23 cellular contexts compared by ENCODE assay signal in the genomic region with DNA sequence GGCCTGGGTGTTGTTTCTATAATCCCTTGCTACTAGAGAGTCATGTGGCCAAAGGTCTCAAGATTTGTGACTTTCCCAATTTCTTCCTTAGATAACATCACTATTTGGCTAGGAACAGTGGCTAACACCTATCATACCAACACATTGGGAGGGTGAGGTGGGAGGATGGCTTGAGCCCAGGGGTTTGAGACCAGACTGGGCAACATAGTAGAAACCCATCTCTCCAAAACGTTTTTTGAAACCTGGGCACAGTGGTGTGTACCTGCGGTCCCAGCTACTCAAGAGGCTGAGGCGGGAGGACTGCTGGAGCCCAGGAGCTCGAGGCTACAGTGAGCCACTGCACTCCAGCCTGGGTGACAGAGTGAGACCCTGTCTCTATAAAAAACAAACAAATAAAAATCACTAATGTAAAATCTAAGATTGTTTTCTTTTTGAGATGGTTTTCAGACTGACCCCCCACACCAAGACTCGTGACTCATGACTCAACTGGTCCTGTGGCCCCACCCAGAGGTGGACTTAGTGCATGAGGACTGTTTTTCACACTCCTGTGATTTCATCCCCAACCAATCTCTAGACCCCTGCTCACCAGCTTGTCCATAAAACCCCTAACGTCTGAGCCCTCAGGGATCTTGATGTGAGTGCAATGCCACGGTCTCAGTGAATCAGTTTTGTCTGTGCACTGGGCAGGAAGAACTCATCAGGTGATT. TPM values are rescaled to one million over a fixed set of nuclear protein-coding genes. Genes with fewer than 3 reads are reported as not detected.
DNase-seq lines count a peak whose midpoint lies in the region; ATAC-seq and TF ChIP-seq lines count a peak whose summit lies in the region.
"Had no signal": no experiment of that assay in that cellular context is flagged by ENCODE, and none has a peak within 500 bp of the region (broad histone marks: within the 10 kb centered on the region; RNA-seq: fewer than 3 reads in every experiment).

No MANE protein-coding gene starts in this region.

- H3K27ac ChIP-seq in sigmoid colon = no peak overlapping the region
- H3K27ac ChIP-seq: BLaER1 had no signal

- no peak overlapping the region for H3K4me3 ChIP-seq in MG63
- H3K4me3 ChIP-seq in fibroblast of mammary gland (ENCODE audit: control insufficient read depth, low read depth, low read length) = no peak overlapping the region
- no peak overlapping the region for H3K4me3 ChIP-seq in sigmoid colon
- H3K4me3 ChIP-seq: BLaER1 had no signal

- TF ChIP-seq EP300 in sigmoid colon (IDR thresholded peaks at IDR 0.05) = no peak

- H3K36me3 ChIP-seq in MG63 = no peaks in the 10 kb centered on the region
- H3K36me3 ChIP-seq in sigmoid colon = no peaks in the 10 kb centered on the region
- H3K36me3 ChIP-seq: BLaER1 had no signal

- H3K36me3 Mint-ChIP-seq in stimulated activated effector memory CD8-positive, alpha-beta T cell treated with anti-CD3 and anti-CD28 coated beads, Interleukin-12 subunit alpha, Interleukin-12 subunit beta, amount 100 ng/mL, for 72 hours = no peaks in the 10 kb centered on the region

- no peaks in the 10 kb centered on the region for H3K4me1 ChIP-seq in sigmoid colon
- H3K4me1 ChIP-seq: BLaER1 had no signal

- H3K27me3 ChIP-seq in MG63 (no peaks in the 10 kb centered on the region), sigmoid colon (no peaks in the 10 kb centered on the region)
- H3K27me3 ChIP-seq: BLaER1 had no signal

- intact Hi-C loops in sigmoid colon (cut with DNase I) = no loop called here

- no peak overlapping the region for H3K4me3 Mint-ChIP-seq in stimulated activated effector memory CD8-positive, alpha-beta T cell treated with anti-CD3 and anti-CD28 coated beads, Interleukin-12 subunit alpha, Interleukin-12 subunit beta, amount 100 ng/mL, for 72 hours
- H3K4me3 Mint-ChIP-seq: CD4-positive, alpha-beta T cell; H9 had no signal

- 85 to 86% methylated on average over 7 of the region's 7 CpGs for WGBS in sigmoid colon, 2 donors

- TF ChIP-seq CTCF in fibroblast of mammary gland (conservative IDR thresholded peaks at IDR 0.05; ENCODE audit: control insufficient read depth, insufficient read depth, low read depth, low read length) (no peak), sigmoid colon (IDR thresholded peaks at IDR 0.05) (no peak)

- no peak for ATAC-seq in stimulated activated effector memory CD8-positive, alpha-beta T cell treated with anti-CD3 and anti-CD28 coated beads, Interleukin-12 subunit alpha, Interleukin-12 subunit beta, amount 100 ng/mL, for 72 hours
- ATAC-seq: Right ventricle myocardium inferior had no signal

- TF ChIP-seq POLR2A in sigmoid colon (IDR thresholded peaks at IDR 0.05) = no peak

- H3K27ac Mint-ChIP-seq in stimulated activated effector memory CD8-positive, alpha-beta T cell treated with anti-CD3 and anti-CD28 coated beads, Interleukin-12 subunit alpha, Interleukin-12 subunit beta, amount 100 ng/mL, for 72 hours = peak overlapping the region; percentile 29
- H3K27ac Mint-ChIP-seq: CD4-positive, alpha-beta T cell; H9 had no signal

- DNase-seq in ELR (ENCODE audit: low read depth) (peak; percentile 1), MG63 (peak; percentile 5), fibroblast of mammary gland (ENCODE audit: low read depth) (peak; percentile 11), GM03348 (ENCODE audit: low spot score) (no peak), NCI-H146 treated with DMSO at 0.1 percent for 48 hours (lab: John Stamatoyannopoulos, UW; ENCODE audit: unreplicated experiment) (no peak), sigmoid colon (no peak)
- DNase-seq in stimulated activated effector memory CD8-positive, alpha-beta T cell treated with anti-CD3 and anti-CD28 coated beads, Interleukin-12 subunit alpha, Interleukin-12 subunit beta, amount 100 ng/mL, for 72 hours (ENCODE audit: low spot score in 2 of 2) = no peak
- DNase-seq: ACHN; CD4-positive, alpha-beta T cell; COR-L47; DMS153; GDM1; H9; Kasumi-1; MM.1S; NCI-H1048; NCI-H1417 treated with DMSO at 0.1 percent for 48 hours; NCI-H187 treated with DMSO at 0.1 percent for 48 hours; NCI-H2107; NCI-H446 treated with DMSO at 0.1 percent for 48 hours; NCI-H526 treated with DMSO at 0.1 percent for 48 hours had no signal

- H3K9me3 Mint-ChIP-seq in stimulated activated effector memory CD8-positive, alpha-beta T cell treated with anti-CD3 and anti-CD28 coated beads, Interleukin-12 subunit alpha, Interleukin-12 subunit beta, amount 100 ng/mL, for 72 hours = peaks cover 1% of the 10 kb centered on the region

- H3K4me1 Mint-ChIP-seq in stimulated activated effector memory CD8-positive, alpha-beta T cell treated with anti-CD3 and anti-CD28 coated beads, Interleukin-12 subunit alpha, Interleukin-12 subunit beta, amount 100 ng/mL, for 72 hours = no peaks in the 10 kb centered on the region

- H3K9me3 ChIP-seq in MG63 = no peaks in the 10 kb centered on the region
- no peaks in the 10 kb centered on the region for H3K9me3 ChIP-seq in sigmoid colon

RNA-seq across cellular contexts. Expression of a gene that starts 48.3 kb away (rescaled TPM):
- total RNA-seq in MG63 (2014; rRNA removed; shearing (Covaris generic); ENCODE audit: low replicate concordance) = 2.9 and 3.4 TPM in 2 replicates
- 10 to 100 TPM; 18.9 to 22.4 (median 21.5) TPM for total RNA-seq in sigmoid colon
- polyA plus RNA-seq in sigmoid colon = 10 to 100 TPM; 25.4 to 49.7 (median 25.8) TPM

Comparison
In these comparisons a context has a peak if more than half of its experiments do, and no peak if none do; other contexts are left out.
1. DNase-seq: peak in ELR (single experiment), MG63 (single experiment) and fibroblast of mammary gland (single experiment); none in stimulated activated effector memory CD8-positive, alpha-beta T cell treated with anti-CD3 and anti-CD28 coated beads, Interleukin-12 subunit alpha, Interleukin-12 subunit beta, amount 100 ng/mL, for 72 hours (0 of 2), GM03348 (single experiment), NCI-H146 treated with DMSO at 0.1 percent for 48 hours (single experiment) and sigmoid colon (single experiment).